Comparison of ENCODE assay signal across 16 cellular contexts in genomic region chr6:142854589-142855488, GRCh38.
DNase-seq lines count a peak whose midpoint lies in the region; ATAC-seq, FAIRE-seq and TF ChIP-seq lines count a peak whose summit lies in the region.
"Had no signal": no experiment of that assay in that cellular context is flagged by ENCODE, and none has a peak within 500 bp of the region (broad histone marks: within the 10 kb centered on the region; RNA-seq: fewer than 3 reads in every experiment).

No MANE protein-coding gene starts in this region.

- no peak for TF ChIP-seq POLR2A in gastrocnemius medialis (IDR thresholded peaks at IDR 0.05)

- peak; percentile 60 for DNase-seq in activated CD4-positive, alpha-beta T cell treated with anti-CD3 and anti-CD28 coated beads, Interleukin-2, amount 10 ng/mL, durations not matched to agents 24 days and 14 days
- DNase-seq in activated CD4-positive, alpha-beta T cell treated with anti-CD3 and anti-CD28 coated beads for 4 hours: no peak
- DNase-seq in NCI-H2107 (lab: John Stamatoyannopoulos, UW): peak; percentile 12
- DNase-seq in astrocyte (ENCODE audit: low read depth): no peak
- no peak for DNase-seq in gastrocnemius medialis
- DNase-seq in stimulated activated CD4-positive, alpha-beta T cell treated with anti-CD3 and anti-CD28 coated beads, Interleukin-15, amount 100 ng/mL, for 24 hours: no peak
- DNase-seq in kidney glomerular epithelial cell (lab: John Stamatoyannopoulos, UW): no peak
- DNase-seq: amniotic stem cell, foreskin fibroblast, GOT3, NCI-H1092 treated with DMSO at 0.1 percent for 48 hours, NCI-H748 treated with DMSO at 0.1 percent for 48 hours, upper lobe of left lung had no signal

- no peak for TF ChIP-seq CTCF in astrocyte (IDR thresholded peaks at IDR 0.05; ENCODE audit: insufficient read depth, low read depth, low read length)
- TF ChIP-seq CTCF in gastrocnemius medialis (IDR thresholded peaks at IDR 0.05 in 4 of 5, conservative IDR thresholded peaks at IDR 0.05 in 1 of 5): no peak

- H3K4me3 ChIP-seq in astrocyte (ENCODE audit: insufficient read depth, low read depth, low read length): no peak overlapping the region
- H3K4me3 ChIP-seq in gastrocnemius medialis: no peak overlapping the region
- H3K4me3 ChIP-seq: A549, upper lobe of left lung had no signal

- no peak overlapping the region for H3K4me2 ChIP-seq in astrocyte (ENCODE audit: low read length)
- H3K4me2 ChIP-seq: A549 had no signal

- no peak for FAIRE-seq in astrocyte (lab: Jason Lieb, UNC)
- FAIRE-seq: A549, islet of Langerhans had no signal

- intact Hi-C loops in activated CD4-positive, alpha-beta T cell treated with anti-CD3 and anti-CD28 coated beads, Interleukin-2, amount 10 ng/mL, durations not matched to agents 24 days and 14 days (cut with micrococcal nuclease): no loop called here
- intact Hi-C loops in gastrocnemius medialis (cut with DNase I; ENCODE audit: low total_unique reads): no loop called here

- H4K20me1 ChIP-seq in astrocyte (ENCODE audit: insufficient read depth, low read length): no peaks in the 10 kb centered on the region

- peak overlapping the region; percentile 97 for H3K27ac Mint-ChIP-seq in activated CD4-positive, alpha-beta T cell treated with anti-CD3 and anti-CD28 coated beads, Interleukin-2, amount 10 ng/mL, durations not matched to agents 24 days and 14 days
- H3K27ac Mint-ChIP-seq in astrocyte (ENCODE audit: unreplicated experiment): peak overlapping the region; percentile 89

- in situ Hi-C loops in gastrocnemius medialis (cut with MboI; ENCODE audit: low sequenced_read_pairs in 4 of 4): no loop called here

- peaks cover 38% of the 10 kb centered on the region for H3K36me3 Mint-ChIP-seq in activated CD4-positive, alpha-beta T cell treated with anti-CD3 and anti-CD28 coated beads, Interleukin-2, amount 10 ng/mL, durations not matched to agents 24 days and 14 days (ENCODE audit: low read depth)
- H3K36me3 Mint-ChIP-seq in astrocyte (ENCODE audit: low read depth, unreplicated experiment): peaks cover 3% of the 10 kb centered on the region

- H3K79me2 ChIP-seq in astrocyte (ENCODE audit: insufficient read depth, low read length): peaks cover 28% of the 10 kb centered on the region

- no peaks in the 10 kb centered on the region for H3K9me3 ChIP-seq in astrocyte (ENCODE audit: insufficient read depth, low read depth, low read length)
- no peaks in the 10 kb centered on the region for H3K9me3 ChIP-seq in gastrocnemius medialis
- H3K9me3 ChIP-seq: A549, upper lobe of left lung had no signal

- no peaks in the 10 kb centered on the region for H3K27me3 ChIP-seq in astrocyte (ENCODE audit: insufficient read depth, low read length)
- no peaks in the 10 kb centered on the region for H3K27me3 ChIP-seq in gastrocnemius medialis
- H3K27me3 ChIP-seq: upper lobe of left lung had no signal

- H3K36me3 ChIP-seq in astrocyte (ENCODE audit: insufficient read depth, low read length): no peaks in the 10 kb centered on the region
- H3K36me3 ChIP-seq in gastrocnemius medialis: no peaks in the 10 kb centered on the region
- H3K36me3 ChIP-seq: upper lobe of left lung had no signal

- peak; percentile 53 to 55 for ATAC-seq in gastrocnemius medialis
- ATAC-seq in HG03280 (IDR thresholded peaks at IDR 0.05; ENCODE audit: unreplicated experiment): no peak
- ATAC-seq: A549 had no signal

- no peaks in the 10 kb centered on the region for H3K27me3 Mint-ChIP-seq in activated CD4-positive, alpha-beta T cell treated with anti-CD3 and anti-CD28 coated beads, Interleukin-2, amount 10 ng/mL, durations not matched to agents 24 days and 14 days
- H3K27me3 Mint-ChIP-seq in astrocyte (ENCODE audit: low read depth, unreplicated experiment): no peaks in the 10 kb centered on the region

- H3K27ac ChIP-seq in astrocyte (ENCODE audit: low read depth, low read length) (no peak overlapping the region), gastrocnemius medialis (peak overlapping the region; percentile 56 to 93 (median 70))
- H3K27ac ChIP-seq: A549, upper lobe of left lung had no signal

- H3K4me3 Mint-ChIP-seq in activated CD4-positive, alpha-beta T cell treated with anti-CD3 and anti-CD28 coated beads, Interleukin-2, amount 10 ng/mL, durations not matched to agents 24 days and 14 days: peak overlapping the region; percentile 83
- no peak overlapping the region for H3K4me3 Mint-ChIP-seq in astrocyte (ENCODE audit: unreplicated experiment)

- H3K4me1 Mint-ChIP-seq in activated CD4-positive, alpha-beta T cell treated with anti-CD3 and anti-CD28 coated beads, Interleukin-2, amount 10 ng/mL, durations not matched to agents 24 days and 14 days: peaks cover 89% of the 10 kb centered on the region
- H3K4me1 Mint-ChIP-seq in astrocyte (ENCODE audit: low read depth, unreplicated experiment): peaks cover 62% of the 10 kb centered on the region

- no peak overlapping the region for H2AFZ ChIP-seq in astrocyte (ENCODE audit: low read depth, low read length)

- H3K9me3 Mint-ChIP-seq in activated CD4-positive, alpha-beta T cell treated with anti-CD3 and anti-CD28 coated beads, Interleukin-2, amount 10 ng/mL, durations not matched to agents 24 days and 14 days: no peaks in the 10 kb centered on the region
- H3K9me3 Mint-ChIP-seq in astrocyte (ENCODE audit: unreplicated experiment): no peaks in the 10 kb centered on the region

- no peak overlapping the region for H3K9ac ChIP-seq in astrocyte (ENCODE audit: low read length)

- peaks cover 18% of the 10 kb centered on the region for H3K4me1 ChIP-seq in astrocyte (ENCODE audit: insufficient read depth, low read length)
- H3K4me1 ChIP-seq in gastrocnemius medialis: peaks cover 66 to 71% of the 10 kb centered on the region in 2 donors

Comparison
In these comparisons a context has a peak if more than half of its experiments do, and no peak if none do; other contexts are left out.
1. DNase-seq: peak in activated CD4-positive, alpha-beta T cell treated with anti-CD3 and anti-CD28 coated beads, Interleukin-2, amount 10 ng/mL, durations not matched to agents 24 days and 14 days (single experiment) and NCI-H2107 (single experiment); none in activated CD4-positive, alpha-beta T cell treated with anti-CD3 and anti-CD28 coated beads for 4 hours (0 of 2), astrocyte (single experiment), gastrocnemius medialis (0 of 2), stimulated activated CD4-positive, alpha-beta T cell treated with anti-CD3 and anti-CD28 coated beads, Interleukin-15, amount 100 ng/mL, for 24 hours (single experiment) and kidney glomerular epithelial cell (single experiment).